Comparison of ENCODE assay signal across 18 cellular contexts in the genomic region with DNA sequence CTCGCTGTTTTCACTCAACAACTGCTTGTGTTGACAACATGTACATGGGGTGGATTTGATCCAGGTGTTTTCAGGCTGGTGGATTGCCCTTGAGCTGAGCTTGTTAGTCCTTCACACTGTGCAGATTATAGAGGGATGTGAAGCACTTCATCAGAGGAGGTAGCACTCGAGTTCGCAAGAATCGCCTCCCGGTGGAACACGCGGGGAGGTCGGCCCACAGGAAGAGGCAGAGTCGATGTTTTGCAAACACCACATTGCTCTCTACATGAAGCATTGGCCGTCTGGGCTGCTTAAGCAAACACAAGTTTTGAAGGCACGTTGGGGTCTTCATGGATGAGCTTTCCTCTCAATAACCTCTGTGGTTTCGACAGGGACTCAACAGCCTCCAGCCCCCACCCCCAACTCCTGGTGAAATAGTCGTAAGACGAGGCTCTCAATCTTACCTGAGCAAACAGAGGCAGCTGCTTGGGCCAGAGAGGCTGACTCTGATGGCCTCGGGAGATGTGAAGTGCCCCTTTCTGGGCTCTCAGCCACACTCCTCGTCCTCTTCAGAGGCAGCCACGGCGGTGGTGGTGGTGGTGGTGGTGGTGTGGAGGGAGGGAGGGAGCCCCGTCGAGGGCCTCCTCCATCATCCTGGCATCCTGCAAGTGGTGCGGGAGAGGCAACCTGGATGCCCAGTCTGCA.
DNase-seq lines count a peak whose midpoint lies in the region; ATAC-seq and TF ChIP-seq lines count a peak whose summit lies in the region.
"Had no signal": no experiment of that assay in that cellular context is flagged by ENCODE, and none has a peak within 500 bp of the region (broad histone marks: within the 10 kb centered on the region; RNA-seq: fewer than 3 reads in every experiment).

No MANE protein-coding gene starts in this region.

- no peaks in the 10 kb centered on the region for H3K36me3 ChIP-seq in IMR-90 (ENCODE audit: control insufficient read depth, insufficient read depth, low read length)
- no peaks in the 10 kb centered on the region for H3K36me3 ChIP-seq in neuronal stem cell (replicated peaks in 1 of 2; ENCODE audit: control insufficient read depth in 2 of 2, insufficient read depth in 2 of 2, low read length in 2 of 2)
- H3K36me3 ChIP-seq in mesenchymal stem cell (ENCODE audit: control insufficient read depth in 1 of 2, insufficient read depth in 2 of 2, low read depth in 1 of 2, low read length in 2 of 2): no peaks in the 10 kb centered on the region
- no peaks in the 10 kb centered on the region for H3K36me3 ChIP-seq in naive thymus-derived CD4-positive, alpha-beta T cell (ENCODE audit: control insufficient read depth in 2 of 3, insufficient read depth in 3 of 3, low read length in 3 of 3)

- ATAC-seq in IMR-90 (ENCODE audit: low read depth): no peak
- no peak for ATAC-seq in naive thymus-derived CD4-positive, alpha-beta T cell
- ATAC-seq: A549, GM12878, Right ventricle myocardium inferior had no signal

- H3K18ac ChIP-seq in IMR-90 (ENCODE audit: low read depth, low read length): no peak overlapping the region
- peak overlapping the region; percentile 21 for H3K18ac ChIP-seq in neuronal stem cell (ENCODE audit: low read length)
- H3K18ac ChIP-seq in mesenchymal stem cell (ENCODE audit: low read depth in 1 of 2, low read length in 2 of 2): no peak overlapping the region

- WGBS in IMR-90 (ENCODE audit: extremely low coverage in 2 of 2, insufficient read length in 1 of 2), 2 experiments: 21% methylated on average over 9 of the region's 21 CpGs; no CpG with 5 or more reads in 1 of the 2 experiments
- no CpG with 5 or more reads among the region's 21 CpGs for WGBS in neuronal stem cell (ENCODE audit: extremely low coverage in 2 of 2, insufficient read length in 2 of 2, insufficient replicate concordance in 1 of 2), 2 donors
- 68% methylated on average over 20 of the region's 21 CpGs for whole genome bisulfite sequencing in mesenchymal stem cell

- intact Hi-C loops in IMR-90 (cut with micrococcal nuclease): no loop called here
- intact Hi-C loops in naive thymus-derived CD4-positive, alpha-beta T cell (cut with micrococcal nuclease): no loop called here

- in situ Hi-C loops in IMR-90 (cut with MboI; ENCODE audit: low sequenced_read_pairs): loop anchor here (25.0 kb wide), 1 partner anchor 88 kb away; no protein-coding TSS in a partner anchor

- H2AK9ac ChIP-seq in IMR-90 (replicated peaks; ENCODE audit: low read depth, low read length, poor library complexity): peak overlapping the region; percentile 61

- DNase-seq in NCI-H510A (lab: John Stamatoyannopoulos, UW): peak; percentile 12
- no peak for DNase-seq in NCI-H510A treated with DMSO at 0.1 percent for 48 hours (lab: John Stamatoyannopoulos, UW)
- DNase-seq in IMR-90: no peak
- DNase-seq in NCI-H2227 treated with DMSO at 0.1 percent for 48 hours (lab: John Stamatoyannopoulos, UW): peak; percentile 7
- no peak for DNase-seq in neuronal stem cell (ENCODE audit: low spot score)
- DNase-seq in mesenchymal stem cell: no peak
- DNase-seq in naive thymus-derived CD4-positive, alpha-beta T cell: no peak
- no peak for DNase-seq in ureter (ENCODE audit: low spot score)
- DNase-seq: COR-L47, DMS53, KG1, NCI-H524 treated with DMSO at 0.1 percent for 48 hours had no signal

- H2BK12ac ChIP-seq in neuronal stem cell (ENCODE audit: low read length): no peak overlapping the region
- no peak overlapping the region for H2BK12ac ChIP-seq in mesenchymal stem cell (ENCODE audit: low read length in 2 of 2)

- H3K4me3 ChIP-seq in IMR-90 (ENCODE audit: insufficient read depth, low read depth, low read length) (no peak overlapping the region), neuronal stem cell (ENCODE audit: low read length in 2 of 2) (no peak overlapping the region), mesenchymal stem cell (ENCODE audit: insufficient read depth in 1 of 2, low read depth in 1 of 2, low read length in 2 of 2) (no peak overlapping the region)
- no peak overlapping the region for H3K4me3 ChIP-seq in naive thymus-derived CD4-positive, alpha-beta T cell (ENCODE audit: low read length)
- H3K4me3 ChIP-seq: A549, GM12878 had no signal

- peaks cover 0 to 4% (median 0%) of the 10 kb centered on the region in 11 donors for H3K9me3 Mint-ChIP-seq in naive thymus-derived CD4-positive, alpha-beta T cell
- H3K9me3 Mint-ChIP-seq: T-helper 1 cell treated with Interleukin-12 subunit alpha and Interleukin-12 subunit beta and Interleukin-4 antibody, amounts not matched to agents 30 μg/mL and 1 μg/mL, for 36 hours had no signal

- H3K36me3 Mint-ChIP-seq in naive thymus-derived CD4-positive, alpha-beta T cell: no peaks in the 10 kb centered on the region
- H3K36me3 Mint-ChIP-seq: CD14-positive monocyte had no signal

- H4K20me1 ChIP-seq in IMR-90 (ENCODE audit: insufficient read depth, low read length): no peaks in the 10 kb centered on the region

- H2BK15ac ChIP-seq in IMR-90 (ENCODE audit: low read depth, low read length) (no peak overlapping the region), neuronal stem cell (ENCODE audit: low read length) (no peak overlapping the region), mesenchymal stem cell (ENCODE audit: low read depth, poor library complexity, severe bottlenecking) (no peak overlapping the region)

- H3K9ac ChIP-seq in IMR-90 (ENCODE audit: low read depth, low read length) (no peak overlapping the region), neuronal stem cell (ENCODE audit: low read depth, low read length, poor library complexity) (no peak overlapping the region), mesenchymal stem cell (ENCODE audit: low read length) (no peak overlapping the region)

- H2AFZ ChIP-seq in IMR-90 (replicated peaks; ENCODE audit: low read length, poor library complexity) (no peak overlapping the region), neuronal stem cell (ENCODE audit: low read length) (no peak overlapping the region), mesenchymal stem cell (ENCODE audit: low read depth, low read length) (no peak overlapping the region)

- H3K4ac ChIP-seq in IMR-90 (ENCODE audit: low read depth, low read length): no peak overlapping the region
- no peak overlapping the region for H3K4ac ChIP-seq in neuronal stem cell (ENCODE audit: low read length)
- H3K4ac ChIP-seq in mesenchymal stem cell (ENCODE audit: low read depth in 1 of 2, low read length in 2 of 2): no peak overlapping the region

- no peaks in the 10 kb centered on the region for H3K79me1 ChIP-seq in IMR-90 (ENCODE audit: low read depth in 1 of 2, low read length in 2 of 2)
- no peaks in the 10 kb centered on the region for H3K79me1 ChIP-seq in neuronal stem cell (ENCODE audit: low read depth, low read length)
- H3K79me1 ChIP-seq in mesenchymal stem cell (replicated peaks; ENCODE audit: low read length, poor library complexity, severe bottlenecking): no peaks in the 10 kb centered on the region

- no peak for TF ChIP-seq CTCF in IMR-90 (conservative IDR thresholded peaks at IDR 0.05; ENCODE audit: low read depth, low read length)

- no peak overlapping the region for H3K27ac ChIP-seq in IMR-90 (ENCODE audit: insufficient read depth, low read length)
- H3K27ac ChIP-seq in neuronal stem cell (replicated peaks; ENCODE audit: low read length): no peak overlapping the region
- H3K27ac ChIP-seq in mesenchymal stem cell (ENCODE audit: low read length, poor library complexity, severe bottlenecking): no peak overlapping the region
- H3K27ac ChIP-seq in naive thymus-derived CD4-positive, alpha-beta T cell (ENCODE audit: low read depth, low read length): no peak overlapping the region
- H3K27ac ChIP-seq: A549, HL-60 had no signal

- no peak overlapping the region for H2AK5ac ChIP-seq in IMR-90 (ENCODE audit: low read depth, low read length)
- H2AK5ac ChIP-seq in neuronal stem cell (ENCODE audit: low read depth, low read length): no peak overlapping the region
- H2AK5ac ChIP-seq in mesenchymal stem cell (ENCODE audit: low read length, severe bottlenecking): no peak overlapping the region

- H4K8ac ChIP-seq in IMR-90 (ENCODE audit: low read depth in 2 of 2, low read length in 2 of 2) (no peak overlapping the region), neuronal stem cell (ENCODE audit: low read depth, low read length) (no peak overlapping the region), mesenchymal stem cell (ENCODE audit: low read length) (no peak overlapping the region)

- H2BK20ac ChIP-seq in IMR-90 (ENCODE audit: low read depth, low read length): no peak overlapping the region

- peaks cover 31% of the 10 kb centered on the region for H3K9me3 ChIP-seq in IMR-90 (ENCODE audit: control insufficient read depth, insufficient read depth, low read length)
- no peaks in the 10 kb centered on the region for H3K9me3 ChIP-seq in neuronal stem cell (replicated peaks in 1 of 2; ENCODE audit: control insufficient read depth in 2 of 2, insufficient read depth in 1 of 2, low read depth in 1 of 2, low read length in 2 of 2)
- H3K9me3 ChIP-seq in mesenchymal stem cell (ENCODE audit: control insufficient read depth, low read length): no peaks in the 10 kb centered on the region
- no peaks in the 10 kb centered on the region for H3K9me3 ChIP-seq in naive thymus-derived CD4-positive, alpha-beta T cell (ENCODE audit: control insufficient read depth in 2 of 3, low read length in 3 of 3)
- H3K9me3 ChIP-seq: A549 had no signal

- H3K4me2 ChIP-seq in IMR-90 (ENCODE audit: low read depth, low read length) (no peak overlapping the region), neuronal stem cell (ENCODE audit: insufficient read depth, low read length, poor library complexity, severe bottlenecking) (no peak overlapping the region), mesenchymal stem cell (ENCODE audit: low read length, poor library complexity, severe bottlenecking) (no peak overlapping the region)
- H3K4me2 ChIP-seq: A549 had no signal

- no peak overlapping the region for H3K4me3 Mint-ChIP-seq in naive thymus-derived CD4-positive, alpha-beta T cell
- H3K4me3 Mint-ChIP-seq: CD14-positive monocyte; T-helper 1 cell treated with Interleukin-12 subunit alpha and Interleukin-12 subunit beta and Interleukin-4 antibody, amounts not matched to agents 30 μg/mL and 1 μg/mL, for 36 hours had no signal

- H4K5ac ChIP-seq in IMR-90 (ENCODE audit: low read depth, low read length): no peak overlapping the region

- no TSS peak for BruUV-seq in IMR-90 (replicated peaks; lab: Mats Ljungman, UMichigan)

- no peak overlapping the region for H4K91ac ChIP-seq in IMR-90 (ENCODE audit: insufficient read depth, low read depth, low read length)
- no peak overlapping the region for H4K91ac ChIP-seq in neuronal stem cell (ENCODE audit: low read depth, low read length, poor library complexity)
- no peak overlapping the region for H4K91ac ChIP-seq in mesenchymal stem cell (ENCODE audit: low read length)

- peaks cover 0 to 18% (median 5%) of the 10 kb centered on the region in 5 donors for H3K27me3 Mint-ChIP-seq in naive thymus-derived CD4-positive, alpha-beta T cell

- no peak overlapping the region for H2BK120ac ChIP-seq in IMR-90 (ENCODE audit: low read depth, low read length)
- H2BK120ac ChIP-seq in neuronal stem cell (ENCODE audit: low read depth, low read length): no peak overlapping the region
- H2BK120ac ChIP-seq in mesenchymal stem cell (ENCODE audit: low read depth, low read length): no peak overlapping the region

- no peaks in the 10 kb centered on the region for H3K9me1 ChIP-seq in IMR-90 (ENCODE audit: insufficient read depth, low read length)

- H2BK5ac ChIP-seq in IMR-90 (ENCODE audit: low read depth, low read length, poor library complexity, severe bottlenecking): no peak overlapping the region
- no peak overlapping the region for H2BK5ac ChIP-seq in neuronal stem cell (ENCODE audit: low read length)
- no peak overlapping the region for H2BK5ac ChIP-seq in mesenchymal stem cell (ENCODE audit: low read depth, low read length, poor library complexity, severe bottlenecking)

- H3K27me3 ChIP-seq in IMR-90 (ENCODE audit: control insufficient read depth, insufficient read depth, low read length) (no peaks in the 10 kb centered on the region), neuronal stem cell (ENCODE audit: control insufficient read depth in 3 of 3, insufficient read depth in 3 of 3, low read depth in 1 of 3, low read length in 3 of 3) (no peaks in the 10 kb centered on the region), mesenchymal stem cell (ENCODE audit: control insufficient read depth in 1 of 2, insufficient read depth in 1 of 2, low read length in 2 of 2) (no peaks in the 10 kb centered on the region)
- H3K27me3 ChIP-seq in naive thymus-derived CD4-positive, alpha-beta T cell (ENCODE audit: control insufficient read depth in 2 of 2, insufficient read depth in 2 of 2, low read length in 2 of 2): no peaks in the 10 kb centered on the region

- no peak overlapping the region for H3K56ac ChIP-seq in IMR-90 (ENCODE audit: extremely low read depth, insufficient read depth, low read length)

- H3K14ac ChIP-seq in IMR-90 (replicated peaks; ENCODE audit: low read depth, low read length): no peak overlapping the region
- H3K14ac ChIP-seq in neuronal stem cell (ENCODE audit: low read length): no peak overlapping the region
- no peak overlapping the region for H3K14ac ChIP-seq in mesenchymal stem cell (ENCODE audit: low read length in 2 of 2)

- no peak overlapping the region for H3K23ac ChIP-seq in IMR-90 (ENCODE audit: low read depth, low read length)
- H3K23ac ChIP-seq in neuronal stem cell (ENCODE audit: low read depth, low read length, poor library complexity): no peak overlapping the region
- no peak overlapping the region for H3K23ac ChIP-seq in mesenchymal stem cell (ENCODE audit: low read length in 2 of 2)

- CTCF ChIA-PET in IMR-90 (lab: Yijun Ruan, JAX): no interaction called here
- CTCF ChIA-PET in naive thymus-derived CD4-positive, alpha-beta T cell (lab: Charles Lee): no interaction called here

- no peak for TF ChIP-seq RAD21 in IMR-90 (IDR thresholded peaks at IDR 0.05; ENCODE audit: low read length)

- peaks cover 0 to 6% (median 0%) of the 10 kb centered on the region in 7 donors for H3K4me1 Mint-ChIP-seq in naive thymus-derived CD4-positive, alpha-beta T cell
- H3K4me1 Mint-ChIP-seq: CD14-positive monocyte had no signal

- peak overlapping the region in 1 of 9 donors; percentile 31 for H3K27ac Mint-ChIP-seq in naive thymus-derived CD4-positive, alpha-beta T cell
- H3K27ac Mint-ChIP-seq: CD14-positive monocyte; T-helper 1 cell treated with Interleukin-12 subunit alpha and Interleukin-12 subunit beta and Interleukin-4 antibody, amounts not matched to agents 30 μg/mL and 1 μg/mL, for 36 hours had no signal

- TF ChIP-seq POLR2A in IMR-90 (IDR thresholded peaks at IDR 0.05; ENCODE audit: low read depth, low read length): no peak

- POLR2A ChIA-PET in IMR-90 (lab: Charles Lee; ENCODE audit: unreplicated experiment): no interaction called here
- POLR2A ChIA-PET in naive thymus-derived CD4-positive, alpha-beta T cell (lab: Charles Lee): no interaction called here

- H3K4me1 ChIP-seq in IMR-90 (ENCODE audit: control insufficient read depth, insufficient read depth, low read length): no peaks in the 10 kb centered on the region
- H3K4me1 ChIP-seq in neuronal stem cell (ENCODE audit: control insufficient read depth in 2 of 2, insufficient read depth in 1 of 2, low read depth in 1 of 2, low read length in 2 of 2): no peaks in the 10 kb centered on the region
- H3K4me1 ChIP-seq in mesenchymal stem cell (ENCODE audit: control insufficient read depth, insufficient read depth, low read depth, low read length): no peaks in the 10 kb centered on the region
- no peaks in the 10 kb centered on the region for H3K4me1 ChIP-seq in naive thymus-derived CD4-positive, alpha-beta T cell (ENCODE audit: control insufficient read depth in 2 of 2, insufficient read depth in 2 of 2, low read length in 2 of 2)
- H3K4me1 ChIP-seq: A549 had no signal

- dilution Hi-C loops in IMR-90 (cut with HindIII; ENCODE audit: low sequenced_read_pairs, unreplicated experiment): no loop called here

Comparison
In these comparisons a context has a peak if more than half of its experiments do, and no peak if none do; other contexts are left out.
1. DNase-seq: peak in NCI-H510A (single experiment) and NCI-H2227 treated with DMSO at 0.1 percent for 48 hours (single experiment); none in NCI-H510A treated with DMSO at 0.1 percent for 48 hours (single experiment), IMR-90 (single experiment), neuronal stem cell (single experiment), mesenchymal stem cell (single experiment), naive thymus-derived CD4-positive, alpha-beta T cell (0 of 9) and ureter (single experiment).